In the genomic region with DNA sequence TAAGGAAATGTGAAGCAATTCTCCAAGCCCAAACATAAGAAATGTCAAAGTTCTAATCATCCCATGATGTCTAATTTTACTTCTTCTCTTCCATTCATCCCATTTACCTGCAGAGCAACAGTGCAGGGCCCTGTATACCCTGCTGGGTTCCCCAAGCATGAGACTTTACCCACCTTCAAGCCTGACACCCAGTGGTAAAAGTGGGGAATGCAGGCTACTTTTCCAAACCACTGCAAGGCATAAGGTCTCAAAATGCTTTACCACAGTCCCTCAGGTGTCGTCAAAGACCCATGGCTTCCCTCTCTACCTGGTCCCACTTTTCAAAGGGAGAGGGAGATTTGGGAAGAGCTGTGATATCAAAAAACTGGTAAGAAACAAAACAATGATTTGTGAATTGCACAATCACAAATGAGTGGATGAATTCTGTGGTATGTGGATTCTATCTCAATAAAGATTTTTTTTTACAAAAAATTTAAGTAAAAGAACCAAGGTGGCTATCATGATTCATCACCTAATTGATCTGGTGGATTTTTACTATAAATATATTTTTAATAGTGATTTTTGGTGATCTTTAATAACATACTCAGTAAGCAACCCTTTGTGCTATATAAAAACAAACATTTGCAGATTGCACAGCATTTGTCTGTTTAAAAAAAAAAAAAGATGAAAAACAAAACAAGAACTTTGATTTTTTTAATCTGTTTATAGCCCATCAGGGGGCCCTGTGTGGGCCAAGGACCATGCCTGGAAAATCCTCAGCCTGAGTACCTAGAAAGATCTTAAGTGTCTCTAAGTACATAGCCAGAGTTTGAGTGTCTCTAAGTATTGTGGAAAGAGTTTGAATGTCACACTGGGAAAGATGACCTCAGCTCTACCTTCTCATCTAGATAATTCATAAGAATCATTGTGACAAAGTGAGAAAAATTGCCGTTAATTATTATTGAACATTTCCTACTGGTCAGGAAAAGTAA, we compare ENCODE assay signal across 7 cellular contexts.
A peak's percentile ranks its signal among the peaks of the same experiment; 100 is the strongest.
DNase-seq lines count a peak whose midpoint lies in the region; ATAC-seq, FAIRE-seq and TF ChIP-seq lines count a peak whose summit lies in the region.

No MANE protein-coding gene starts in this region.

- no peak for TF ChIP-seq RAD21 in HepG2 (CRISPR knock-in tag; IDR thresholded peaks at IDR 0.05)

- TF ChIP-seq EP300 in HepG2 (IDR thresholded peaks at IDR 0.05; ENCODE audit: low read depth in 2 of 2, low read length in 2 of 2) (no peak), HepG2 (CRISPR knock-in tag; IDR thresholded peaks at IDR 0.05; ENCODE audit: borderline replicate concordance) (no peak)

- H3K27me3 ChIP-seq in HepG2 (ENCODE audit: control insufficient read depth in 1 of 2, insufficient read depth in 2 of 2, low read length in 2 of 2), result 0 out of 5 replicates have a peak, but pooled peaks cover 0 to 1% of the 10 kb centered on the region in 2 experiments

- FAIRE-seq in HepG2 (lab: Jason Lieb, UNC), result peak; percentile 73

- no peaks in the 10 kb centered on the region for H3K9me3 ChIP-seq in SK-N-MC (ENCODE audit: low read depth, low read length)
- H3K9me3 ChIP-seq in HepG2 (ENCODE audit: low read length), result peaks cover 17% of the 10 kb centered on the region

- H3K4me3 ChIP-seq in SK-N-MC, result no peak overlapping the region
- H3K4me3 ChIP-seq in HepG2 (replicated peaks in 1 of 3; ENCODE audit: insufficient read depth in 1 of 3, low read depth in 2 of 3, low read length in 3 of 3), result no peak overlapping the region

- peak; percentile 88 for ATAC-seq in HepG2
- ATAC-seq in GM18909 (IDR thresholded peaks at IDR 0.05; ENCODE audit: poor library complexity, unreplicated experiment), result no peak

- H3K9ac ChIP-seq in SK-N-MC (ENCODE audit: insufficient read length), result no peak overlapping the region
- H3K9ac ChIP-seq in HepG2 (ENCODE audit: insufficient read depth, low read depth, low read length), result no peak overlapping the region

- intact Hi-C loops in HepG2 (cut with micrococcal nuclease; ENCODE audit: unreplicated experiment), result loop anchor here (5.0 kb wide), 2 partner anchors 134 to 569 kb away; no protein-coding TSS in a partner anchor

- no peaks in the 10 kb centered on the region for H3K79me2 ChIP-seq in HepG2 (ENCODE audit: insufficient read depth, low read length)

- DNase-seq in EL, result peak; percentile 26
- DNase-seq in HuH-7 (ENCODE audit: low spot score), result peak; percentile 51
- peak; percentile 28 for DNase-seq in SK-N-MC (ENCODE audit: low read depth, low spot score)
- peak; percentile 26 to 65 for DNase-seq in T47D (ENCODE audit: low read depth in 1 of 2, low spot score in 1 of 2)
- peak; percentile 37 for DNase-seq in HepG2 (ENCODE audit: low spot score)
- DNase-seq in stimulated activated CD8-positive, alpha-beta memory T cell treated with anti-CD3 and anti-CD28 coated beads, Interleukin-15, amount 100 ng/mL, for 1 hour (ENCODE audit: low read depth), result peak; percentile 18

- no TSS peak for BruUV-seq in HepG2 (replicated peaks; lab: Mats Ljungman, UMichigan)

- H3K4me2 ChIP-seq in HepG2 (ENCODE audit: low read depth, low read length), result no peak overlapping the region

- H4K20me1 ChIP-seq in HepG2 (ENCODE audit: insufficient read depth, low read length), result no peaks in the 10 kb centered on the region

- TF ChIP-seq POLR2A in HepG2 (IDR thresholded peaks at IDR 0.05; ENCODE audit: insufficient read depth in 1 of 2, low read depth in 2 of 2, low read length in 2 of 2), result no peak

- CTCF ChIA-PET in HepG2 (lab: Yijun Ruan, JAX; ENCODE audit: low intra/inter-chr PET ratio, low total read pairs), result interaction anchor here (0.6 kb wide), 1 partner anchor 1319 kb away, joined by 3 read pairs; no protein-coding TSS in a partner anchor

- WGBS in HepG2 (ENCODE audit: low lambda C conversion rate), result 0% methylated on average over 2 of the region's 2 CpGs

- no peak overlapping the region for H2AFZ ChIP-seq in HepG2 (ENCODE audit: low read length)

- H3K27ac ChIP-seq in SK-N-MC (no peak overlapping the region), HepG2 (ENCODE audit: extremely low read length, insufficient read depth, low read length) (no peak overlapping the region)

- TF ChIP-seq CTCF in HepG2 (CRISPR knock-in tag; IDR thresholded peaks at IDR 0.05), result peak; percentile 70

- POLR2A ChIA-PET in HepG2 (lab: Yijun Ruan, JAX), result no interaction called here

- no peaks in the 10 kb centered on the region for H3K36me3 ChIP-seq in SK-N-MC (ENCODE audit: insufficient read depth, low read length)
- H3K36me3 ChIP-seq in HepG2 (replicated peaks in 1 of 2; ENCODE audit: control insufficient read depth in 1 of 2, insufficient read depth in 2 of 2, low read length in 2 of 2), result no peaks in the 10 kb centered on the region

- in situ Hi-C loops in T47D (cut with HindIII; ENCODE audit: low pct_unique_long_range_greater_than_20kb, low sequenced_read_pairs), result no loop called here
- in situ Hi-C loops in HepG2 (cut with HindIII; ENCODE audit: extremely low pct_ligation_motif_present, low pct_unique_long_range_greater_than_20kb), result no loop called here

- H3K4me1 ChIP-seq in HepG2 (ENCODE audit: insufficient read depth, low read length), result peaks cover 14% of the 10 kb centered on the region

TF ChIP-seq in HepG2, 621 proteins besides CTCF, POLR2A, EP300 and RAD21:
- peak; percentile 51 for TF ChIP-seq XRCC5 (optimal IDR thresholded peaks at IDR 0.05; ENCODE audit: low read length)
- no peak for TF ChIP-seq TCF12 (IDR thresholded peaks at IDR 0.05)
- TF ChIP-seq TCF12 (CRISPR knock-in tag; IDR thresholded peaks at IDR 0.05), result no peak
- TF ChIP-seq EEA1 (CRISPR knock-in tag; IDR thresholded peaks at IDR 0.05; ENCODE audit: borderline replicate concordance), result no peak
- no peak for TF ChIP-seq ZNF432 (CRISPR knock-in tag; IDR thresholded peaks at IDR 0.05; ENCODE audit: borderline replicate concordance)
- TF ChIP-seq KDM3A (CRISPR knock-in tag; IDR thresholded peaks at IDR 0.05; ENCODE audit: low read depth), result no peak
- TF ChIP-seq ZNF350 (CRISPR knock-in tag; IDR thresholded peaks at IDR 0.05; ENCODE audit: borderline replicate concordance, low read depth), result no peak
- no peak for TF ChIP-seq ZNF337 (CRISPR knock-in tag; IDR thresholded peaks at IDR 0.05; ENCODE audit: borderline replicate concordance, low read depth)
- TF ChIP-seq RFXAP (CRISPR knock-in tag; IDR thresholded peaks at IDR 0.05; ENCODE audit: borderline replicate concordance), result no peak
- TF ChIP-seq SMC3 (IDR thresholded peaks at IDR 0.05; ENCODE audit: low read length), result peak; percentile 65
- no peak for TF ChIP-seq ZEB1 (IDR thresholded peaks at IDR 0.05; ENCODE audit: insufficient replicate concordance, low read depth)
- TF ChIP-seq CEBPB (IDR thresholded peaks at IDR 0.05; ENCODE audit: borderline replicate concordance, low read depth, low read length), result peak; percentile 19; the same call in 1 of the 2 replicates
- peak; percentile 49 for TF ChIP-seq STAG1 (CRISPR knock-in tag; IDR thresholded peaks at IDR 0.05)
- no peak for TF ChIP-seq RORA (CRISPR knock-in tag; IDR thresholded peaks at IDR 0.05)
- TF ChIP-seq GPN1 (CRISPR knock-in tag; IDR thresholded peaks at IDR 0.05; ENCODE audit: borderline replicate concordance), result no peak
- TF ChIP-seq, protein P1, sequence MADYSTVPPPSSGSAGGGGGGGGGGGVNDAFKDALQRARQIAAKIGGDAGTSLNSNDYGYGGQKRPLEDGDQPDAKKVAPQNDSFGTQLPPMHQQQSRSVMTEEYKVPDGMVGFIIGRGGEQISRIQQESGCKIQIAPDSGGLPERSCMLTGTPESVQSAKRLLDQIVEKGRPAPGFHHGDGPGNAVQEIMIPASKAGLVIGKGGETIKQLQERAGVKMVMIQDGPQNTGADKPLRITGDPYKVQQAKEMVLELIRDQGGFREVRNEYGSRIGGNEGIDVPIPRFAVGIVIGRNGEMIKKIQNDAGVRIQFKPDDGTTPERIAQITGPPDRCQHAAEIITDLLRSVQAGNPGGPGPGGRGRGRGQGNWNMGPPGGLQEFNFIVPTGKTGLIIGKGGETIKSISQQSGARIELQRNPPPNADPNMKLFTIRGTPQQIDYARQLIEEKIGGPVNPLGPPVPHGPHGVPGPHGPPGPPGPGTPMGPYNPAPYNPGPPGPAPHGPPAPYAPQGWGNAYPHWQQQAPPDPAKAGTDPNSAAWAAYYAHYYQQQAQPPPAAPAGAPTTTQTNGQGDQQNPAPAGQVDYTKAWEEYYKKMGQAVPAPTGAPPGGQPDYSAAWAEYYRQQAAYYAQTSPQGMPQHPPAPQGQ (CRISPR knock-in tag; IDR thresholded peaks at IDR 0.05; ENCODE audit: borderline replicate concordance), result no peak
- TF ChIP-seq ZUFSP (CRISPR knock-in tag; IDR thresholded peaks at IDR 0.05; ENCODE audit: borderline replicate concordance), result no peak
- no peak for TF ChIP-seq SNAPC2 (CRISPR knock-in tag; IDR thresholded peaks at IDR 0.05)
